18 cellular contexts compared by ENCODE assay signal in genomic region chr11:84012171-84012826, GRCh38.
A peak's percentile ranks its signal among the peaks of the same experiment; 100 is the strongest.
DNase-seq lines count a peak whose midpoint lies in the region; ATAC-seq and TF ChIP-seq lines count a peak whose summit lies in the region.
"Had no signal": no experiment of that assay in that cellular context is flagged by ENCODE, and none has a peak within 500 bp of the region (broad histone marks: within the 10 kb centered on the region; RNA-seq: fewer than 3 reads in every experiment).

No MANE protein-coding gene starts in this region.

- no peaks in the 10 kb centered on the region for H3K9me3 ChIP-seq in right lobe of liver
- H3K9me3 ChIP-seq: Caco-2 had no signal

- no peak for TF ChIP-seq CTCF in right lobe of liver (IDR thresholded peaks at IDR 0.05)

- DNase-seq in amniotic epithelial cell (ENCODE audit: low read depth) (peak; percentile 55), caudate nucleus (lab: John Stamatoyannopoulos, UW) (no peak), right lobe of liver (no peak), smooth muscle cell of the brain vasculature (ENCODE audit: low read depth, low spot score) (peak; percentile 29), anterior cingulate cortex (lab: John Stamatoyannopoulos, UW) (no peak)
- DNase-seq in stimulated activated CD4-positive, alpha-beta T cell treated with anti-CD3 and anti-CD28 coated beads, Interleukin-4, amount 100 ng/mL, for 24 hours: no peak
- DNase-seq: ACHN; AML-193; Caco-2; CD4-positive, CD25-positive, alpha-beta regulatory T cell; DMS153; EL; KG1; NCI-H1048; NCI-H1436 treated with DMSO at 0.1 percent for 48 hours; NCI-H2029 treated with DMSO at 0.1 percent for 48 hours; NCI-H2171 treated with DMSO at 0.1 percent for 48 hours had no signal

- no peak overlapping the region for H3K4me3 ChIP-seq in right lobe of liver

- H3K36me3 ChIP-seq in right lobe of liver: no peaks in the 10 kb centered on the region

- no peak for TF ChIP-seq POLR2A in right lobe of liver (IDR thresholded peaks at IDR 0.05)

- intact Hi-C loops in right lobe of liver (cut with DNase I): no loop called here

- H3K27me3 ChIP-seq in right lobe of liver: no peaks in the 10 kb centered on the region

- peak in 3 of 4 donors; percentile 28 to 60 (median 37) for ATAC-seq in right lobe of liver
- ATAC-seq in HG02798 (IDR thresholded peaks at IDR 0.05; ENCODE audit: poor library complexity, unreplicated experiment): no peak

- H3K27ac ChIP-seq in caudate nucleus (ENCODE audit: low read depth, low read length) (peak overlapping the region; percentile 11), right lobe of liver (no peak overlapping the region)

- 71% methylated on average over 4 of the region's 4 CpGs for WGBS in right lobe of liver (ENCODE audit: insufficient coverage, low coverage, low lambda C conversion rate, missing lambda C conversion rate)

- H3K4me1 ChIP-seq in right lobe of liver: peaks cover 0 to 5% (median 0%) of the 10 kb centered on the region in 4 donors
- H3K4me1 ChIP-seq: Caco-2 had no signal

Comparison
In these comparisons a context has a peak if more than half of its experiments do, and no peak if none do; other contexts are left out.
1. DNase-seq: peak in amniotic epithelial cell (single experiment) and smooth muscle cell of the brain vasculature (single experiment); none in caudate nucleus (0 of 61), right lobe of liver (0 of 3), stimulated activated CD4-positive, alpha-beta T cell treated with anti-CD3 and anti-CD28 coated beads, Interleukin-4, amount 100 ng/mL, for 24 hours (single experiment) and anterior cingulate cortex (0 of 58).